1 cellular context compared by ENCODE assay signal in the genomic region with DNA sequence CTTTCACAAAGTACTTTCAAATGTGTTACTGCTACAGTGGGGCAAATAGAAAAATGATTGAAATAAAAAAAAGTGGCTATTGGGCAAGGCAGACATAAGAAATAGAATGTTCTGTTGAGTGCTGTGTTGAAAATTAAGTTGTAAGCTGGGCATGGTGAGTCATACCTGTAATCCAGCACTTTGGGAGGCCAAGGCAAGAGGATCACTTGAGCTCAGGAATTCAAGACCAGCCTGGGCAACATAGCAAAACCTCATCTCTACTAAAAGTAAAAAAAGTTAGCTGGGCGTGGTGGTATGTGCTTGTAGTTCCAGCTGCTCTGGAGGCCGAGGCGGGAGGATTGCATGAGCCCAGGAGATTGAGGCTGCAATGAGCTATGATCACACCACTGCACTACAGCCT.
A peak's percentile ranks its signal among the peaks of the same experiment; 100 is the strongest.
TF ChIP-seq lines count a peak whose summit lies in the region.

No MANE protein-coding gene starts in this region.

TF ChIP-seq in K562, 482 proteins besides CTCF, POLR2A, EP300 and RAD21:
- TF ChIP-seq, protein P1, sequence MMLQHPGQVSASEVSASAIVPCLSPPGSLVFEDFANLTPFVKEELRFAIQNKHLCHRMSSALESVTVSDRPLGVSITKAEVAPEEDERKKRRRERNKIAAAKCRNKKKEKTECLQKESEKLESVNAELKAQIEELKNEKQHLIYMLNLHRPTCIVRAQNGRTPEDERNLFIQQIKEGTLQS (IDR thresholded peaks at IDR 0.05) = peak; percentile 18; the same call in 1 of the 2 replicates
- TF ChIP-seq, protein P1 (CRISPR knock-in tag; conservative IDR thresholded peaks at IDR 0.05) = no peak
- TF ChIP-seq FOXK1 (CRISPR knock-in tag; IDR thresholded peaks at IDR 0.05; ENCODE audit: borderline replicate concordance) = no peak
